In genomic region chr15:77030928-77031375, GRCh38 we compare ENCODE assay signal across 11 cellular contexts. TPM values are rescaled to one million over a fixed set of nuclear protein-coding genes. Genes with fewer than 3 reads are reported as not detected.
DNase-seq lines count a peak whose midpoint lies in the region; ATAC-seq and TF ChIP-seq lines count a peak whose summit lies in the region.
"Had no signal": no experiment of that assay in that cellular context is flagged by ENCODE, and none has a peak within 500 bp of the region (broad histone marks: within the 10 kb centered on the region; RNA-seq: fewer than 3 reads in every experiment).

No MANE protein-coding gene starts in this region.

- intact Hi-C loops in left cardiac atrium (cut with DNase I), result no loop called here
- intact Hi-C loops in heart right ventricle (cut with DNase I), result loop anchor here in 1 of 10 donors (10.0 kb wide), 1 partner anchor 514 kb away; no protein-coding TSS in a partner anchor
- intact Hi-C loops in activated CD8-positive, alpha-beta T cell treated with anti-CD3 and anti-CD28 coated beads for 36 hours (cut with micrococcal nuclease), result no loop called here

- peaks cover 37% of the 10 kb centered on the region for H3K36me3 Mint-ChIP-seq in activated CD8-positive, alpha-beta T cell treated with anti-CD3 and anti-CD28 coated beads for 36 hours (ENCODE audit: low read depth)

- POLR2A ChIA-PET in activated CD8-positive, alpha-beta T cell treated with anti-CD3 and anti-CD28 coated beads for 36 hours (lab: Charles Lee), result interaction anchor here (1.1 to 1.6 kb wide), 3 partner anchors 10 to 18 kb away, joined by 3 to 6 read pairs (median 4); no protein-coding TSS in a partner anchor

- no peak overlapping the region for H3K4me3 ChIP-seq in heart right ventricle
- no peak overlapping the region for H3K4me3 ChIP-seq in muscle layer of colon (ENCODE audit: low read depth in 1 of 2, low read length in 2 of 2)

- H3K4me1 ChIP-seq in heart right ventricle, result peaks cover 0 to 22% (median 6%) of the 10 kb centered on the region in 9 donors
- peaks cover 4% of the 10 kb centered on the region for H3K4me1 ChIP-seq in muscle layer of colon (ENCODE audit: insufficient read depth, low read length)

- CTCF ChIA-PET in activated CD8-positive, alpha-beta T cell treated with anti-CD3 and anti-CD28 coated beads for 36 hours (lab: Charles Lee), result interaction anchor here (0.7 to 5.1 kb wide), 4 partner anchors 20 to 57 kb away, joined by 3 to 51 read pairs (median 4); partner anchors contain the start of gene PSTPIP1

- no peak for TF ChIP-seq CTCF in heart right ventricle (IDR thresholded peaks at IDR 0.05)
- TF ChIP-seq CTCF in activated CD8-positive, alpha-beta T cell treated with anti-CD3 and anti-CD28 coated beads for 36 hours (IDR thresholded peaks at IDR 0.05), result no peak

- no peak overlapping the region for H3K9ac ChIP-seq in muscle layer of colon (ENCODE audit: low read length)

- no peak for ATAC-seq in left cardiac atrium
- no peak for ATAC-seq in heart right ventricle
- no peak for ATAC-seq in activated CD8-positive, alpha-beta T cell treated with anti-CD3 and anti-CD28 coated beads for 36 hours
- no peak for ATAC-seq in GM21526 (IDR thresholded peaks at IDR 0.05; ENCODE audit: low FRiP score, unreplicated experiment)

- 76 to 85% methylated on average over 10 of the region's 10 CpGs for WGBS in heart right ventricle, 2 donors

- H3K27me3 ChIP-seq in heart right ventricle (peaks cover 0 to 10% (median 0%) of the 10 kb centered on the region in 7 donors), muscle layer of colon (ENCODE audit: control insufficient read depth in 1 of 2, insufficient read depth in 2 of 2, low read length in 2 of 2) (peaks cover 0 to 20% of the 10 kb centered on the region in 2 donors)

- H3K4me3 Mint-ChIP-seq in activated CD8-positive, alpha-beta T cell treated with anti-CD3 and anti-CD28 coated beads for 36 hours, result no peak overlapping the region
- H3K4me3 Mint-ChIP-seq: nephron had no signal

- no peaks in the 10 kb centered on the region for H3K27me3 Mint-ChIP-seq in activated CD8-positive, alpha-beta T cell treated with anti-CD3 and anti-CD28 coated beads for 36 hours

- H3K36me3 ChIP-seq in heart right ventricle (peaks cover 0 to 88% (median 0%) of the 10 kb centered on the region in 9 donors), muscle layer of colon (ENCODE audit: insufficient read depth, low read length) (no peaks in the 10 kb centered on the region)

- peak overlapping the region; percentile 49 for H3K27ac Mint-ChIP-seq in activated CD8-positive, alpha-beta T cell treated with anti-CD3 and anti-CD28 coated beads for 36 hours
- H3K27ac Mint-ChIP-seq: nephron had no signal

- H3K4me1 Mint-ChIP-seq in activated CD8-positive, alpha-beta T cell treated with anti-CD3 and anti-CD28 coated beads for 36 hours (ENCODE audit: low read depth), result peaks cover 19% of the 10 kb centered on the region
- H3K4me1 Mint-ChIP-seq: nephron had no signal

- no peaks in the 10 kb centered on the region for H3K9me3 Mint-ChIP-seq in activated CD8-positive, alpha-beta T cell treated with anti-CD3 and anti-CD28 coated beads for 36 hours
- H3K9me3 Mint-ChIP-seq: nephron had no signal

- DNase-seq in left cardiac atrium (peak; percentile 15), heart right ventricle (no peak), ureter (ENCODE audit: low spot score) (peak; percentile 37), NCI-H1417 (lab: John Stamatoyannopoulos, UW) (no peak), NCI-H2081 (lab: John Stamatoyannopoulos, UW) (no peak)
- DNase-seq in activated CD8-positive, alpha-beta T cell treated with anti-CD3 and anti-CD28 coated beads for 36 hours, result no peak

- H3K27ac ChIP-seq in heart right ventricle (no peak overlapping the region), muscle layer of colon (ENCODE audit: low read depth, low read length) (peak overlapping the region; percentile 13)
- H3K27ac ChIP-seq: C4-2B, RWPE1 had no signal

- H3K9me3 ChIP-seq in heart right ventricle (no peaks in the 10 kb centered on the region), muscle layer of colon (ENCODE audit: low read length) (no peaks in the 10 kb centered on the region)

RNA-seq across cellular contexts. Expression of gene PSTPIP1, which starts 36.0 kb away (rescaled TPM):
- total RNA-seq in left cardiac atrium (10 to 100 TPM in 1 of 2 donors, 1 to 10 TPM in 1; 6.1 to 14.1 TPM), heart right ventricle (10 to 100 TPM in 1 of 10 donors, 1 to 10 TPM in 8, not detected in 1; 1.3 to 10.4 (median 2.9) TPM), ureter (12.3 TPM)
- 1 to 10 TPM; 2.4 to 7.8 TPM for polyA plus RNA-seq in heart right ventricle
- total RNA-seq in activated CD8-positive, alpha-beta T cell treated with anti-CD3 and anti-CD28 coated beads for 36 hours, result 100 to 1,000 TPM; 113 to 121 TPM

RNA-seq across cellular contexts. Expression of gene TSPAN3, which starts 40.0 kb away (rescaled TPM):
- 100 to 1,000 TPM; 143 to 151 TPM for total RNA-seq in left cardiac atrium
- total RNA-seq in heart right ventricle, result 100 to 1,000 TPM in 5 of 10 donors, 10 to 100 TPM in 5; 82.6 to 118 (median 98.7) TPM
- 100 to 1,000 TPM in 1 of 2 donors, 10 to 100 TPM in 1; 52.2 to 159 TPM for polyA plus RNA-seq in heart right ventricle
- 10 to 100 TPM; 25.6 to 27.0 TPM for total RNA-seq in activated CD8-positive, alpha-beta T cell treated with anti-CD3 and anti-CD28 coated beads for 36 hours
- total RNA-seq in ureter, result 166 TPM

Comparison
In these comparisons a context has a peak if more than half of its experiments do, and no peak if none do; other contexts are left out.
1. DNase-seq: peak in left cardiac atrium (single experiment) and ureter (single experiment); none in heart right ventricle (0 of 2), activated CD8-positive, alpha-beta T cell treated with anti-CD3 and anti-CD28 coated beads for 36 hours (single experiment), NCI-H1417 (0 of 3) and NCI-H2081 (0 of 2).